Comparison of ENCODE assay signal across 23 cellular contexts in genomic region chr22:31139066-31139465, GRCh38. TPM values are rescaled to one million over a fixed set of nuclear protein-coding genes. Genes with fewer than 3 reads are reported as not detected.
"Had no signal": no experiment of that assay in that cellular context is flagged by ENCODE, and none has a peak within 500 bp of the region (broad histone marks: within the 10 kb centered on the region; RNA-seq: fewer than 3 reads in every experiment).

No MANE protein-coding gene starts in this region.

- H3K4me3 Mint-ChIP-seq: activated CD4-positive, alpha-beta memory T cell treated with anti-CD3 and anti-CD28 coated beads for 36 hours; activated CD4-positive, alpha-beta T cell treated with anti-CD3 and anti-CD28 coated beads for 36 hours; activated CD8-positive, alpha-beta memory T cell treated with anti-CD3 and anti-CD28 coated beads, Interleukin-2, amount 10 ng/mL, durations not matched to agents 7 days and 5 days; activated naive CD4-positive, alpha-beta T cell treated with anti-CD3 and anti-CD28 coated beads for 36 hours; activated naive CD8-positive, alpha-beta T cell treated with anti-CD3 and anti-CD28 coated beads, Interleukin-2, amount 50 U/mL, for 24 hours; effector memory CD8-positive, alpha-beta T cell; stimulated activated memory B cell treated with anti-CD40 and anti-IgM and Interleukin-4, amounts not matched to agents 10 μg/mL and 1 μg/mL and 100 μg/mL, for 72 hours; T-helper 1 cell treated with Interleukin-12 subunit alpha and Interleukin-12 subunit beta and Interleukin-4 antibody, amounts not matched to agents 30 μg/mL and 1 μg/mL, for 36 hours had no signal

- H2AFZ ChIP-seq: parathyroid adenoma had no signal

- H3K27me3 Mint-ChIP-seq: activated CD4-positive, alpha-beta memory T cell treated with anti-CD3 and anti-CD28 coated beads for 36 hours; activated CD4-positive, alpha-beta T cell treated with anti-CD3 and anti-CD28 coated beads for 36 hours; activated naive CD8-positive, alpha-beta T cell treated with anti-CD3 and anti-CD28 coated beads, Interleukin-2, amount 50 U/mL, for 24 hours had no signal

- H3K27ac ChIP-seq: gastrocnemius medialis, heart right ventricle, parathyroid adenoma, tibial nerve, vagina, WERI-Rb-1 had no signal

- H3K9me3 Mint-ChIP-seq: activated CD4-positive, alpha-beta memory T cell treated with anti-CD3 and anti-CD28 coated beads for 36 hours; activated naive CD4-positive, alpha-beta T cell treated with anti-CD3 and anti-CD28 coated beads for 36 hours; activated naive CD8-positive, alpha-beta T cell treated with anti-CD3 and anti-CD28 coated beads, Interleukin-2, amount 50 U/mL, for 24 hours; activated T-helper 2 cell treated with anti-CD3 and anti-CD28 coated beads, Interferon-gamma antibody, Interleukin-2, Interleukin-4, amounts not matched to agents 10 μg/mL and 5 μg/mL and 100 μg/mL, durations not matched to agents 14 hours and 24 hours and 36 hours; effector memory CD8-positive, alpha-beta T cell; stimulated activated memory B cell treated with anti-CD40 and anti-IgM and Interleukin-4, amounts not matched to agents 10 μg/mL and 1 μg/mL and 100 μg/mL, for 72 hours; T-helper 1 cell treated with Interleukin-12 subunit alpha and Interleukin-12 subunit beta and Interleukin-4 antibody, amounts not matched to agents 30 μg/mL and 1 μg/mL, for 36 hours had no signal

- H3K4me1 Mint-ChIP-seq: activated naive CD8-positive, alpha-beta T cell treated with anti-CD3 and anti-CD28 coated beads, Interleukin-2, amount 50 U/mL, for 24 hours; stimulated activated memory B cell treated with anti-CD40 and anti-IgM and Interleukin-4, amounts not matched to agents 10 μg/mL and 1 μg/mL and 100 μg/mL, for 72 hours had no signal

- H3K36me3 Mint-ChIP-seq: activated CD4-positive, alpha-beta memory T cell treated with anti-CD3 and anti-CD28 coated beads for 36 hours; activated CD8-positive, alpha-beta memory T cell treated with anti-CD3 and anti-CD28 coated beads, Interleukin-2, amount 10 ng/mL, durations not matched to agents 7 days and 5 days; stimulated activated memory B cell treated with anti-CD40 and anti-IgM and Interleukin-4, amounts not matched to agents 10 μg/mL and 1 μg/mL and 100 μg/mL, for 72 hours had no signal

- H3K4me3 ChIP-seq: gastrocnemius medialis, heart right ventricle, tibial nerve, vagina had no signal

- H3K9ac ChIP-seq: parathyroid adenoma had no signal

- H3K36me3 ChIP-seq: gastrocnemius medialis, heart right ventricle, vagina, WERI-Rb-1 had no signal

- H3K9me3 ChIP-seq: gastrocnemius medialis, heart right ventricle, tibial nerve, vagina had no signal

- ATAC-seq: activated CD4-positive, alpha-beta T cell treated with anti-CD3 and anti-CD28 coated beads for 36 hours; activated CD8-positive, alpha-beta memory T cell treated with anti-CD3 and anti-CD28 coated beads, Interleukin-2, amount 10 ng/mL, durations not matched to agents 7 days and 5 days; activated naive CD8-positive, alpha-beta T cell treated with anti-CD3 and anti-CD28 coated beads, Interleukin-2, amount 50 U/mL, for 24 hours; effector memory CD8-positive, alpha-beta T cell; gastrocnemius medialis; heart right ventricle; stimulated activated memory B cell treated with anti-CD40 and anti-IgM and Interleukin-4, amounts not matched to agents 10 μg/mL and 1 μg/mL and 100 μg/mL, for 72 hours had no signal

- H3K27ac Mint-ChIP-seq: activated CD4-positive, alpha-beta memory T cell treated with anti-CD3 and anti-CD28 coated beads for 36 hours; activated CD4-positive, alpha-beta T cell treated with anti-CD3 and anti-CD28 coated beads for 36 hours; activated CD8-positive, alpha-beta memory T cell treated with anti-CD3 and anti-CD28 coated beads, Interleukin-2, amount 10 ng/mL, durations not matched to agents 7 days and 5 days; activated naive CD4-positive, alpha-beta T cell treated with anti-CD3 and anti-CD28 coated beads for 36 hours; activated naive CD8-positive, alpha-beta T cell treated with anti-CD3 and anti-CD28 coated beads, Interleukin-2, amount 50 U/mL, for 24 hours; activated T-helper 2 cell treated with anti-CD3 and anti-CD28 coated beads, Interferon-gamma antibody, Interleukin-2, Interleukin-4, amounts not matched to agents 10 μg/mL and 5 μg/mL and 100 μg/mL, durations not matched to agents 14 hours and 24 hours and 36 hours; effector memory CD8-positive, alpha-beta T cell; T-helper 1 cell treated with Interleukin-12 subunit alpha and Interleukin-12 subunit beta and Interleukin-4 antibody, amounts not matched to agents 30 μg/mL and 1 μg/mL, for 36 hours had no signal

- DNase-seq: activated CD4-positive, alpha-beta memory T cell treated with anti-CD3 and anti-CD28 coated beads for 36 hours; activated CD4-positive, alpha-beta T cell treated with anti-CD3 and anti-CD28 coated beads for 36 hours; activated CD8-positive, alpha-beta memory T cell treated with anti-CD3 and anti-CD28 coated beads, Interleukin-2, amount 10 ng/mL, durations not matched to agents 7 days and 5 days; activated naive CD4-positive, alpha-beta T cell treated with anti-CD3 and anti-CD28 coated beads for 36 hours; activated naive CD8-positive, alpha-beta T cell treated with anti-CD3 and anti-CD28 coated beads, Interleukin-2, amount 50 U/mL, for 24 hours; activated T-cell treated with anti-CD3 and anti-CD28 coated beads, Interleukin-2, amount 50 U/mL, for 1 hour; cerebellar nuclear complex; dermis blood vessel endothelial cell; effector memory CD8-positive, alpha-beta T cell; erythroblast; gastrocnemius medialis; heart right ventricle; stimulated activated CD4-positive, alpha-beta T cell treated with anti-CD3 and anti-CD28 coated beads, Interleukin-2, amount 100 ng/mL, for 48 hours; WERI-Rb-1 had no signal

- H3K27me3 ChIP-seq: vagina had no signal

- H3K79me2 ChIP-seq: parathyroid adenoma had no signal

- H3K4me1 ChIP-seq: gastrocnemius medialis, tibial nerve had no signal

RNA-seq across cellular contexts. Expression of gene PLA2G3, which starts 1.2 kb away (rescaled TPM):
- total RNA-seq: activated CD4-positive, alpha-beta memory T cell treated with anti-CD3 and anti-CD28 coated beads for 36 hours; activated CD4-positive, alpha-beta T cell treated with anti-CD3 and anti-CD28 coated beads for 36 hours; activated CD8-positive, alpha-beta memory T cell treated with anti-CD3 and anti-CD28 coated beads, Interleukin-2, amount 10 ng/mL, durations not matched to agents 7 days and 5 days; activated naive CD4-positive, alpha-beta T cell treated with anti-CD3 and anti-CD28 coated beads for 36 hours; activated T-helper 2 cell treated with anti-CD3 and anti-CD28 coated beads, Interferon-gamma antibody, Interleukin-2, Interleukin-4, amounts not matched to agents 10 μg/mL and 5 μg/mL and 100 μg/mL, durations not matched to agents 14 hours and 24 hours and 36 hours; aorta; dermis blood vessel endothelial cell; gastrocnemius medialis; heart right ventricle; liver; renal cortical epithelial cell; tibial nerve had no signal

RNA-seq across cellular contexts. Expression of gene INPP5J, which starts 16.3 kb away (rescaled TPM):
- total RNA-seq: dermis blood vessel endothelial cell had no signal
